In the genomic region with DNA sequence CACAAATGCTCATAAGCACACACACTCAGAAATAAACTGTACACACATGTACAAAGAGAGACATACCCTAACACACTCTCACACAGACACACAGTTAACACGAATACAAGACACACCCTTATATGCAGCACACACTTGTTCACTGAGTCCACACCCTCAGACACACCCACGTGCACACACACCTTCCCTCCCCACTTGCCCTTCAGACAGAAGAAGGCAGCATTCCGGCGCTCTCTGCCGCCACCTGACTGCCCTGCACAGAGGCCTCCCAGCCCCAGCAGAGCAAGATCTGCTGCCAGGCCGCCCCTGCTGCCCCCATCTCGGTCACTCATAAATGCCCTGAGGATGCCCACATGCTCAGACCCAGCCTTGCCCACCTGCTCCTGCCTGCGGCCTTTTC, we compare ENCODE assay signal across 24 cellular contexts.
DNase-seq lines count a peak whose midpoint lies in the region; ATAC-seq, FAIRE-seq and TF ChIP-seq lines count a peak whose summit lies in the region.
"Had no signal": no experiment of that assay in that cellular context is flagged by ENCODE, and none has a peak within 500 bp of the region (broad histone marks: within the 10 kb centered on the region; RNA-seq: fewer than 3 reads in every experiment).

No MANE protein-coding gene starts in this region.

- H4K20me1 ChIP-seq in hepatocyte (ENCODE audit: insufficient read depth, poor library complexity, severe bottlenecking) = no peaks in the 10 kb centered on the region
- H4K20me1 ChIP-seq in neural progenitor cell (ENCODE audit: low read depth) = no peaks in the 10 kb centered on the region
- no peaks in the 10 kb centered on the region for H4K20me1 ChIP-seq in mammary epithelial cell (ENCODE audit: insufficient read depth, low read length)

- CTCF ChIA-PET in mammary epithelial cell (lab: Charles Lee; ENCODE audit: low non-redundant PET) = no interaction called here

- H3K9me2 ChIP-seq in hepatocyte (replicated peaks; ENCODE audit: insufficient read depth) = no peaks in the 10 kb centered on the region

- no peak for DNase-seq in HTR-8/SVneo (ENCODE audit: insufficient read length, low spot score)
- DNase-seq in central memory CD8-positive, alpha-beta T cell (ENCODE audit: low spot score in 2 of 2) = no peak
- DNase-seq in hepatocyte (ENCODE audit: low spot score) = peak; percentile 52
- no peak for DNase-seq in neural progenitor cell (ENCODE audit: low spot score)
- DNase-seq in kidney tubule cell (ENCODE audit: low spot score) = no peak
- DNase-seq in mammary epithelial cell = no peak
- no peak for DNase-seq in NCI-H524 treated with DMSO at 0.1 percent for 48 hours (lab: John Stamatoyannopoulos, UW)
- DNase-seq: activated naive CD4-positive, alpha-beta T cell treated with Interleukin-2 at 50 U/mL for 16 hours; activated T-cell treated with anti-CD3 and anti-CD28 coated beads, Interleukin-2, amount 50 U/mL, for 4 hours; central memory CD4-positive, alpha-beta T cell; dorsolateral prefrontal cortex; EL; islet precursor cell; NCI-H1092 treated with DMSO at 0.1 percent for 48 hours; NCI-H2081 treated with DMSO at 0.1 percent for 48 hours; NCI-H446 treated with DMSO at 0.1 percent for 48 hours; stimulated activated naive B cell treated with anti-CD40 and anti-IgM and Interleukin-4, amounts not matched to agents 10 μg/mL and 1 μg/mL and 100 μg/mL, for 72 hours; T1000 had no signal

- H3K27me3 ChIP-seq in hepatocyte (no peaks in the 10 kb centered on the region), neural progenitor cell (no peaks in the 10 kb centered on the region), mammary epithelial cell (ENCODE audit: insufficient read depth, low read length) (no peaks in the 10 kb centered on the region)

- no peak for ATAC-seq in central memory CD8-positive, alpha-beta T cell (replicated peaks; ENCODE audit: extremely low read depth, poor library complexity, severe bottlenecking)
- no peak for ATAC-seq in GM21367 (IDR thresholded peaks at IDR 0.05; ENCODE audit: unreplicated experiment)
- ATAC-seq: activated T-cell treated with anti-CD3 and anti-CD28 coated beads, Interleukin-2, amount 50 U/mL, for 4 hours; stimulated activated naive B cell treated with anti-CD40 and anti-IgM and Interleukin-4, amounts not matched to agents 10 μg/mL and 1 μg/mL and 100 μg/mL, for 72 hours had no signal

- H3K4me2 ChIP-seq in hepatocyte (no peak overlapping the region), neural progenitor cell (no peak overlapping the region), mammary epithelial cell (ENCODE audit: insufficient read depth, low read depth, low read length) (no peak overlapping the region)

- H3K4me1 ChIP-seq in hepatocyte (ENCODE audit: insufficient read depth) (peaks cover 37% of the 10 kb centered on the region), neural progenitor cell (peaks cover 75% of the 10 kb centered on the region), mammary epithelial cell (ENCODE audit: insufficient read depth, low read length) (peaks cover 11% of the 10 kb centered on the region)

- no peak overlapping the region for H3K4me3 ChIP-seq in hepatocyte
- no peak overlapping the region for H3K4me3 ChIP-seq in neural progenitor cell
- H3K4me3 ChIP-seq in mammary epithelial cell (replicated peaks in 1 of 3; ENCODE audit: insufficient read depth in 1 of 3, low read depth in 2 of 3, low read length in 3 of 3) = no peak overlapping the region
- H3K4me3 ChIP-seq: dorsolateral prefrontal cortex, skin epidermis, thoracic aorta had no signal

- H3K4me1 Mint-ChIP-seq in central memory CD8-positive, alpha-beta T cell = no peaks in the 10 kb centered on the region
- H3K4me1 Mint-ChIP-seq in neural progenitor cell = peaks cover 71% of the 10 kb centered on the region

- H3K4me3 Mint-ChIP-seq in central memory CD8-positive, alpha-beta T cell = no peak overlapping the region
- peak overlapping the region; percentile 33 for H3K4me3 Mint-ChIP-seq in neural progenitor cell
- H3K4me3 Mint-ChIP-seq: activated T-cell treated with anti-CD3 and anti-CD28 coated beads, Interleukin-2, amount 50 U/mL, for 4 hours; stimulated activated naive B cell treated with anti-CD40 and anti-IgM and Interleukin-4, amounts not matched to agents 10 μg/mL and 1 μg/mL and 100 μg/mL, for 72 hours had no signal

- 66% methylated on average over 8 of the region's 8 CpGs for WGBS in hepatocyte (ENCODE audit: low lambda C conversion rate, missing lambda C conversion rate)
- 55% methylated on average over 8 of the region's 8 CpGs for WGBS in mammary epithelial cell (ENCODE audit: low coverage, missing lambda C conversion rate)

- dilution Hi-C loops in mammary epithelial cell (cut with HindIII; ENCODE audit: low sequenced_read_pairs) = no loop called here

- peak overlapping the region; percentile 54 for H3K27ac Mint-ChIP-seq in central memory CD8-positive, alpha-beta T cell (ENCODE audit: low read depth)
- H3K27ac Mint-ChIP-seq in neural progenitor cell = peak overlapping the region; percentile 99

- peak; percentile 85 for FAIRE-seq in HTR-8/SVneo (lab: Jason Lieb, UNC)
- FAIRE-seq: D721Med, frontal cortex had no signal

- TF ChIP-seq CTCF in hepatocyte (IDR thresholded peaks at IDR 0.05; ENCODE audit: poor library complexity) (no peak), neural progenitor cell (IDR thresholded peaks at IDR 0.05) (no peak), mammary epithelial cell (conservative IDR thresholded peaks at IDR 0.05 in 1 of 2, IDR thresholded peaks at IDR 0.05 in 1 of 2; ENCODE audit: extremely low read depth in 1 of 2, insufficient read depth in 1 of 2, low read depth in 1 of 2, low read length in 2 of 2) (no peak)

- no peaks in the 10 kb centered on the region for H3K36me3 Mint-ChIP-seq in central memory CD8-positive, alpha-beta T cell (ENCODE audit: insufficient read depth)
- no peaks in the 10 kb centered on the region for H3K36me3 Mint-ChIP-seq in neural progenitor cell
- H3K36me3 Mint-ChIP-seq: stimulated activated naive B cell treated with anti-CD40 and anti-IgM and Interleukin-4, amounts not matched to agents 10 μg/mL and 1 μg/mL and 100 μg/mL, for 72 hours had no signal

- no peak overlapping the region for H2AFZ ChIP-seq in hepatocyte
- H2AFZ ChIP-seq in neural progenitor cell (replicated peaks) = no peak overlapping the region
- H2AFZ ChIP-seq in mammary epithelial cell (ENCODE audit: low read depth, low read length) = no peak overlapping the region

- H3K79me2 ChIP-seq in hepatocyte = no peaks in the 10 kb centered on the region
- no peaks in the 10 kb centered on the region for H3K79me2 ChIP-seq in neural progenitor cell (ENCODE audit: low read depth)
- H3K79me2 ChIP-seq in mammary epithelial cell (ENCODE audit: insufficient read depth, low read length) = no peaks in the 10 kb centered on the region

- BruUV-seq in mammary epithelial cell (replicated peaks; lab: Mats Ljungman, UMichigan) = no TSS peak

- H3K9ac ChIP-seq in neural progenitor cell (no peak overlapping the region), mammary epithelial cell (ENCODE audit: insufficient read depth, low read length) (no peak overlapping the region)

- H3K27me3 Mint-ChIP-seq in central memory CD8-positive, alpha-beta T cell = peaks cover 40% of the 10 kb centered on the region
- peaks cover 17% of the 10 kb centered on the region for H3K27me3 Mint-ChIP-seq in neural progenitor cell (ENCODE audit: insufficient read depth, low read depth)

- peaks cover 73% of the 10 kb centered on the region for H3F3A ChIP-seq in neural progenitor cell (ENCODE audit: low read depth)

- H3K9me3 ChIP-seq in hepatocyte (ENCODE audit: low read depth) (no peaks in the 10 kb centered on the region), neural progenitor cell (ENCODE audit: low read depth) (no peaks in the 10 kb centered on the region), mammary epithelial cell (replicated peaks; ENCODE audit: insufficient read depth, low read length) (no peaks in the 10 kb centered on the region)
- H3K9me3 ChIP-seq: thoracic aorta had no signal

- H3K36me3 ChIP-seq in hepatocyte (replicated peaks; ENCODE audit: insufficient read depth, low read depth) (no peaks in the 10 kb centered on the region), neural progenitor cell (no peaks in the 10 kb centered on the region), mammary epithelial cell (ENCODE audit: insufficient read depth, low read length) (no peaks in the 10 kb centered on the region)
- H3K36me3 ChIP-seq: thoracic aorta had no signal

- intact Hi-C loops in mammary epithelial cell (cut with micrococcal nuclease) = no loop called here

- H3K27ac ChIP-seq in hepatocyte (no peak overlapping the region), neural progenitor cell (no peak overlapping the region), mammary epithelial cell (ENCODE audit: insufficient read depth, low read depth, low read length) (no peak overlapping the region)
- H3K27ac ChIP-seq: C4-2B, dorsolateral prefrontal cortex, thoracic aorta had no signal

- in situ Hi-C loops in mammary epithelial cell (cut with MboI; ENCODE audit: low sequenced_read_pairs in 2 of 2) = no loop called here

- H3K9me3 Mint-ChIP-seq in central memory CD8-positive, alpha-beta T cell = no peaks in the 10 kb centered on the region
- H3K9me3 Mint-ChIP-seq in neural progenitor cell = no peaks in the 10 kb centered on the region
- H3K9me3 Mint-ChIP-seq: activated T-cell treated with anti-CD3 and anti-CD28 coated beads, Interleukin-2, amount 50 U/mL, for 4 hours; stimulated activated naive B cell treated with anti-CD40 and anti-IgM and Interleukin-4, amounts not matched to agents 10 μg/mL and 1 μg/mL and 100 μg/mL, for 72 hours had no signal
